In the genomic region with DNA sequence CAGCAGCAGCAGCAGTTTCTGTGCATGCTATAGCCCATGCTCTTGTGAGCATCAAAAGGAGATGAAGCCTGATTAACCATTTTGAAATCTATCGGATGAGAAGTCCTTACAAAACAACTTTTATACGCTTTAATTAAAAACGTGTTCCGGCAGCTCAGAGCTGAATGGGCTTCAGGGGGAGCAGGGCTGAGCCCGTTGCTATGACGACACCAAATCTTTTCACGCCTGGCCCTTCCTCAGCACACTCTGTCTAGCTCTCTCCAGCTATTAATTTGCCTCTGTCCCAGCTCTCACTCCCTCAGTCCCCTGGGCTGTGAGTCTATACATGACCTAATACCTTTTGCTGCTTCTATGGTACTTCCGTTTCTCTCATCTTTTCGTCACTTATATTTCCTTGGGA, we compare ENCODE assay signal across 34 cellular contexts. TPM values are rescaled to one million over a fixed set of nuclear protein-coding genes. Genes with fewer than 3 reads are reported as not detected.
DNase-seq lines count a peak whose midpoint lies in the region; ATAC-seq and TF ChIP-seq lines count a peak whose summit lies in the region.
"Had no signal": no experiment of that assay in that cellular context is flagged by ENCODE, and none has a peak within 500 bp of the region (broad histone marks: within the 10 kb centered on the region; RNA-seq: fewer than 3 reads in every experiment).

No MANE protein-coding gene starts in this region.

- H3K4me3 ChIP-seq in PC-9, result 0 out of 2 replicates have a peak overlapping the region, but pooled peaks have one; percentile 1
- H3K4me3 ChIP-seq: coronary artery, HAP-1, heart left ventricle, sigmoid colon, tibial artery had no signal

- peaks cover 25% of the 10 kb centered on the region for H3F3A ChIP-seq in PC-9 (ENCODE audit: insufficient read depth, low read depth)

- peak overlapping the region; percentile 94 for H3K27ac ChIP-seq in PC-9
- H3K27ac ChIP-seq: coronary artery, heart left ventricle, neutrophil, RWPE1, sigmoid colon, tibial artery had no signal

- H3K4me3 Mint-ChIP-seq in Calu3 (ENCODE audit: low read depth, unreplicated experiment), result no peak overlapping the region
- H3K4me3 Mint-ChIP-seq: activated T-cell treated with anti-CD3 and anti-CD28 coated beads, Interleukin-2, amount 50 U/mL, for 72 hours; B cell; CD4-positive, alpha-beta memory T cell had no signal

- POLR2A ChIA-PET in PC-9 (lab: Charles Lee; ENCODE audit: unreplicated experiment), result no interaction called here

- no peaks in the 10 kb centered on the region for H3K27me3 ChIP-seq in PC-9 (ENCODE audit: insufficient read depth, low read depth)

- 0 out of 2 replicates have a peak, but pooled peaks cover 8% of the 10 kb centered on the region for H3K79me2 ChIP-seq in PC-9 (ENCODE audit: low read depth)

- no peaks in the 10 kb centered on the region for H3K9me2 ChIP-seq in PC-9 (ENCODE audit: insufficient read depth)
- H3K9me2 ChIP-seq: SK-N-SH had no signal

- CTCF ChIA-PET in Calu3 (lab: Charles Lee) (interaction anchor here (1.2 kb wide), 1 partner anchor 332 kb away, joined by 3 read pairs; no protein-coding TSS in a partner anchor), PC-9 (lab: Charles Lee) (no interaction called here)

- no peaks in the 10 kb centered on the region for H4K20me1 ChIP-seq in PC-9 (ENCODE audit: insufficient read depth)

- no peaks in the 10 kb centered on the region for H3K9me3 Mint-ChIP-seq in Calu3 (ENCODE audit: low read depth, unreplicated experiment)

- H3K36me3 ChIP-seq in PC-9 (ENCODE audit: low read depth), result no peaks in the 10 kb centered on the region
- H3K36me3 ChIP-seq: HAP-1, heart left ventricle, neutrophil, sigmoid colon, tibial artery had no signal

- peak overlapping the region; percentile 62 for H3K4me2 ChIP-seq in PC-9
- H3K4me2 ChIP-seq: SK-N-SH had no signal

- ATAC-seq in GM21825 (IDR thresholded peaks at IDR 0.05; ENCODE audit: unreplicated experiment), result no peak
- ATAC-seq in HG03135 (IDR thresholded peaks at IDR 0.05; ENCODE audit: unreplicated experiment), result no peak
- no peak for ATAC-seq in GM19452 (IDR thresholded peaks at IDR 0.05; ENCODE audit: unreplicated experiment)
- ATAC-seq: activated T-cell treated with anti-CD3 and anti-CD28 coated beads, Interleukin-2, amount 50 U/mL, for 72 hours; heart left ventricle; left ventricle myocardium superior had no signal

- no TSS peak for BruUV-seq in Calu3 (replicated peaks; lab: Mats Ljungman, UMichigan)
- BruUV-seq in PC-9 (replicated peaks; lab: Mats Ljungman, UMichigan), result no TSS peak

- no peaks in the 10 kb centered on the region for H3K9me3 ChIP-seq in PC-9 (ENCODE audit: insufficient read depth, low read depth)
- H3K9me3 ChIP-seq: HAP-1, heart left ventricle, neutrophil, sigmoid colon, SK-N-SH, tibial artery had no signal

- intact Hi-C loops in Calu3 (cut with micrococcal nuclease; ENCODE audit: unreplicated experiment) (no loop called here), PC-9 (cut with micrococcal nuclease; ENCODE audit: unreplicated experiment) (no loop called here)

- H3K36me3 Mint-ChIP-seq in Calu3 (ENCODE audit: insufficient read depth, unreplicated experiment), result peaks cover 24% of the 10 kb centered on the region

- DNase-seq in Calu3 (no peak), NCI-H146 (lab: John Stamatoyannopoulos, UW) (peak; percentile 46), PC-9 (no peak), left kidney (ENCODE audit: low read depth, low spot score) (peak; percentile 46)
- DNase-seq: ACHN; activated CD4-positive, alpha-beta T cell treated with anti-CD3 and anti-CD28 coated beads, Interleukin-2, amount 50 U/mL, for 4 hours; activated CD4-positive, CD25-positive, alpha-beta regulatory T cell; activated T-cell treated with anti-CD3 and anti-CD28 coated beads, Interleukin-2, amount 50 U/mL, for 72 hours; caudate nucleus; CD4-positive, alpha-beta memory T cell; effector memory CD4-positive, alpha-beta T cell; heart left ventricle; islet precursor cell; Karpas-422; left ventricle myocardium superior; NCI-H1930; NCI-H226; sigmoid colon; SK-N-SH; stimulated activated CD4-positive, alpha-beta T cell treated with anti-CD3 and anti-CD28 coated beads, Interleukin-12 subunit alpha, Interleukin-12 subunit beta, amount 100 ng/mL, for 4 hours; stimulated activated CD4-positive, alpha-beta T cell treated with anti-CD3 and anti-CD28 coated beads, Interleukin-4, amount 100 ng/mL, for 1 hour; tibial artery had no signal

- peaks cover 48% of the 10 kb centered on the region for H3K4me1 ChIP-seq in PC-9 (replicated peaks; ENCODE audit: insufficient read depth)

- TF ChIP-seq CTCF in Calu3 (IDR thresholded peaks at IDR 0.05; ENCODE audit: unreplicated experiment) (no peak), PC-9 (conservative IDR thresholded peaks at IDR 0.05) (no peak)

- no peak overlapping the region for H2AFZ ChIP-seq in PC-9

- H3K27ac Mint-ChIP-seq in Calu3 (ENCODE audit: unreplicated experiment), result peak overlapping the region; percentile 79
- H3K27ac Mint-ChIP-seq: activated T-cell treated with anti-CD3 and anti-CD28 coated beads, Interleukin-2, amount 50 U/mL, for 72 hours; B cell; CD4-positive, alpha-beta memory T cell had no signal

- no peaks in the 10 kb centered on the region for H3K27me3 Mint-ChIP-seq in Calu3 (ENCODE audit: unreplicated experiment)

- peaks cover 42% of the 10 kb centered on the region for H3K4me1 Mint-ChIP-seq in Calu3 (ENCODE audit: low read depth, unreplicated experiment)
- H3K4me1 Mint-ChIP-seq: B cell; CD4-positive, alpha-beta memory T cell had no signal

RNA-seq across cellular contexts. Expression of a gene that starts 15.8 kb away (rescaled TPM):
- 108 and 131 TPM in 2 replicates for total RNA-seq in Calu3 (2022)
- 35.4 and 42.6 TPM in 2 replicates for total RNA-seq in PC-9 (2021)
- total RNA-seq: B cell; CD4-positive, alpha-beta memory T cell; fibroblast of villous mesenchyme; heart left ventricle; left ventricle myocardium superior; sigmoid colon; T-helper 1 cell treated with Interleukin-12 subunit alpha and Interleukin-12 subunit beta and Interleukin-4 antibody, amounts not matched to agents 30 ng/mL and 1 ng/mL, for 36 hours had no signal

RNA-seq across cellular contexts. Expression of a gene that starts 16.2 kb away (rescaled TPM):
- 13.4 and 13.8 TPM in 2 replicates for total RNA-seq in Calu3 (2022)
- total RNA-seq in PC-9 (2021), result 4.7 and 5.2 TPM in 2 replicates
- total RNA-seq: activated T-cell treated with anti-CD3 and anti-CD28 coated beads, Interleukin-2, amount 50 U/mL, for 72 hours; astrocyte; B cell; CD4-positive, alpha-beta memory T cell; heart left ventricle; left ventricle myocardium superior; posterior vena cava; sigmoid colon; T-helper 1 cell treated with Interleukin-12 subunit alpha and Interleukin-12 subunit beta and Interleukin-4 antibody, amounts not matched to agents 30 ng/mL and 1 ng/mL, for 36 hours had no signal

Comparison
In these comparisons a context has a peak if more than half of its experiments do, and no peak if none do; other contexts are left out.
1. DNase-seq: peak in NCI-H146 (single experiment) and left kidney (single experiment); none in Calu3 (single experiment) and PC-9 (0 of 2).